9 cellular contexts compared by ENCODE assay signal in the genomic region with DNA sequence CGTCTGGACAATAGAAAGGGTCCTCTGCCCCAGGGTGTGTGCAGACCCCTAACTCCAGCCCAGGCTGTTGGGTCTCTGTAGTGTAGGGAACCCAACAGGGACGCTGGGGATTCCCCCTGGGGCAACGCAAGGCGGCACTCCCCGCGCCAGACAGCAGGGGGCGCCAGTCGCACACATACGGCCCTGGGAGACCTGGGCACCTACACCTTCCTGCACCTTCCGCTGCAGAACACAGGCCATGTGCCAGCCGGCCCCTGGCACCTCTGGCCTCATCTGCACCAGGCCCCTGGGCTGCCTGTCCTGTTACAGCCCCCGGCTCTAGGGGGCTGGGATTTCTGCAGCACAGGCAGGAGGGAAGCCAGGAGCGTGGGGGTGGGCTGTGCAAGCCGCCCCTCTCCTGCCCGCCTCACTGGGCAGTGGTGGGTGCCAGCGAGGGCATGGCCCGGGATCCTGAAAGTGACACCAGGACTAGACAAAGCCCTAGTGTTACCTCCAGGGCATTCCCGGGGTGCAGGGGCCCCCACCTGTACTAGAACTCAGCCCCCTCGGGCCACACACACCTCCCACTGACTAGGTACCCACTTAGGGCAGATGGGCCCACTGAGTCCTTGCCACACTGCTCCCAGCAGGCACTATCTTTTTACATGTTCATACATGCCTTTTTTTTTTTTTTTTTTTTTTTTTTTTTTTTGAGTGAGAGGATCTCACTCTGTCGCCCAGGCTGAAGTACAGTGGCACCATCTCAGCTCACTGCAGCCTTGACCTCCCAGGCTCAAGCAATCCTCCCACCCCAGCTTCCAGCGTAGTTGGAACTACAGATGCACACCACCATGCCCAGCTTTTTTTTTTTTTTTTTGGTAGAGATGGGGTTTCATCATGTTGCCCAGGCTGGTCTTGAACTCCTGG. TPM values are rescaled to one million over a fixed set of nuclear protein-coding genes. Genes with fewer than 3 reads are reported as not detected.
A peak's percentile ranks its signal among the peaks of the same experiment; 100 is the strongest.
DNase-seq lines count a peak whose midpoint lies in the region; ATAC-seq and TF ChIP-seq lines count a peak whose summit lies in the region.
"Had no signal": no experiment of that assay in that cellular context is flagged by ENCODE, and none has a peak within 500 bp of the region (broad histone marks: within the 10 kb centered on the region; RNA-seq: fewer than 3 reads in every experiment).

No MANE protein-coding gene starts in this region.

- peaks cover 27% of the 10 kb centered on the region; the same call in 1 of the 2 replicates for H4K20me1 ChIP-seq in Karpas-422 (ENCODE audit: insufficient read depth, low read depth, low read length)

- H3K9me3 Mint-ChIP-seq in Caco-2 (ENCODE audit: unreplicated experiment) = no peaks in the 10 kb centered on the region
- H3K9me3 Mint-ChIP-seq: T-helper 1 cell treated with Interleukin-12 subunit alpha and Interleukin-12 subunit beta and Interleukin-4 antibody, amounts not matched to agents 30 μg/mL and 1 μg/mL, for 36 hours had no signal

- no peak overlapping the region for H3K27ac ChIP-seq in Karpas-422 (ENCODE audit: low read length)
- H3K27ac ChIP-seq in SJCRH30 = no peak overlapping the region
- no peak overlapping the region for H3K27ac ChIP-seq in cardiac muscle cell

- no peak overlapping the region for H3K9ac ChIP-seq in Karpas-422 (ENCODE audit: low read length)

- no peaks in the 10 kb centered on the region for H3K79me2 ChIP-seq in Karpas-422 (ENCODE audit: low read length)

- no peak overlapping the region for H3K4me3 ChIP-seq in Caco-2 (ENCODE audit: low read depth, low read length)
- no peak overlapping the region for H3K4me3 ChIP-seq in Karpas-422 (ENCODE audit: low read length)
- no peak overlapping the region for H3K4me3 ChIP-seq in SJCRH30
- no peak overlapping the region for H3K4me3 ChIP-seq in cardiac muscle cell

- H3K9me2 ChIP-seq in Karpas-422 (replicated peaks; ENCODE audit: insufficient read depth, low read length) = no peaks in the 10 kb centered on the region

- POLR2A ChIA-PET in Caco-2 (lab: Charles Lee) = no interaction called here

- CTCF ChIA-PET in Caco-2 (lab: Charles Lee) = interaction anchor here (1.0 kb wide), 1 partner anchor 58 kb away, joined by 3 read pairs; no protein-coding TSS in a partner anchor

- no peak overlapping the region for H3K4me2 ChIP-seq in Karpas-422 (ENCODE audit: low read depth, low read length, poor library complexity, severe bottlenecking)

- no TSS peak for BruUV-seq in Caco-2 (replicated peaks; lab: Mats Ljungman, UMichigan)

- peak; percentile 74 to 85 for DNase-seq in Caco-2
- peak; percentile 92 for DNase-seq in Karpas-422
- DNase-seq in SJCRH30 = peak; percentile 47 to 75
- DNase-seq in activated naive CD4-positive, alpha-beta T cell (lab: John Stamatoyannopoulos, UW) = peak; percentile 73 to 81 (median 80)
- DNase-seq in cardiac muscle cell (ENCODE audit: low read depth in 1 of 2, low spot score in 1 of 2) = peak; percentile 62 to 64
- peak; percentile 18 for DNase-seq in renal cortical epithelial cell (ENCODE audit: low read depth)
- DNase-seq in occipital lobe (lab: John Stamatoyannopoulos, UW) = no peak

- H3K36me3 ChIP-seq in Caco-2 (ENCODE audit: control insufficient read depth, insufficient read depth, low read length) = no peaks in the 10 kb centered on the region; the same call in none of the 2 replicates
- no peaks in the 10 kb centered on the region for H3K36me3 ChIP-seq in Karpas-422 (ENCODE audit: insufficient read depth, low read length)
- no peaks in the 10 kb centered on the region for H3K36me3 ChIP-seq in SJCRH30
- H3K36me3 ChIP-seq in cardiac muscle cell = peaks cover 8% of the 10 kb centered on the region

- no peak overlapping the region for H3K27ac Mint-ChIP-seq in Caco-2 (ENCODE audit: unreplicated experiment)
- H3K27ac Mint-ChIP-seq: T-helper 1 cell treated with Interleukin-12 subunit alpha and Interleukin-12 subunit beta and Interleukin-4 antibody, amounts not matched to agents 30 μg/mL and 1 μg/mL, for 36 hours had no signal

- H3K27me3 Mint-ChIP-seq in Caco-2 (ENCODE audit: insufficient read depth, unreplicated experiment) = no peaks in the 10 kb centered on the region

- H3K27me3 ChIP-seq in Caco-2 (replicated peaks; ENCODE audit: control insufficient read depth, insufficient read depth, low read length) = no peaks in the 10 kb centered on the region
- no peaks in the 10 kb centered on the region for H3K27me3 ChIP-seq in Karpas-422 (ENCODE audit: low read length)
- no peaks in the 10 kb centered on the region for H3K27me3 ChIP-seq in SJCRH30
- no peaks in the 10 kb centered on the region for H3K27me3 ChIP-seq in cardiac muscle cell

- H3K9me3 ChIP-seq in Caco-2 = no peaks in the 10 kb centered on the region
- no peaks in the 10 kb centered on the region for H3K9me3 ChIP-seq in Karpas-422 (ENCODE audit: low read length)
- H3K9me3 ChIP-seq in SJCRH30 (replicated peaks) = no peaks in the 10 kb centered on the region
- no peaks in the 10 kb centered on the region for H3K9me3 ChIP-seq in cardiac muscle cell (ENCODE audit: low read depth)

- intact Hi-C loops in Caco-2 (cut with micrococcal nuclease; ENCODE audit: unreplicated experiment) = loop anchor here (1.0 kb wide), 1 partner anchor 111 kb away; no protein-coding TSS in a partner anchor

- H3K36me3 Mint-ChIP-seq in Caco-2 (ENCODE audit: insufficient read depth, unreplicated experiment) = peaks cover 60% of the 10 kb centered on the region

- H3K4me3 Mint-ChIP-seq in Caco-2 (ENCODE audit: unreplicated experiment) = no peak overlapping the region
- H3K4me3 Mint-ChIP-seq: T-helper 1 cell treated with Interleukin-12 subunit alpha and Interleukin-12 subunit beta and Interleukin-4 antibody, amounts not matched to agents 30 μg/mL and 1 μg/mL, for 36 hours had no signal

- TF ChIP-seq CTCF in Caco-2 (IDR thresholded peaks at IDR 0.05; ENCODE audit: insufficient read depth in 1 of 2, low read depth in 1 of 2, low read length in 1 of 2, severe bottlenecking in 1 of 2, unreplicated experiment in 1 of 2) (peak; percentile 91 to 94), cardiac muscle cell (IDR thresholded peaks at IDR 0.05; ENCODE audit: low read depth, low read length) (peak; percentile 95)

- H3K4me1 Mint-ChIP-seq in Caco-2 (ENCODE audit: low read depth, unreplicated experiment) = no peaks in the 10 kb centered on the region

- peaks cover 36% of the 10 kb centered on the region for H3K4me1 ChIP-seq in Caco-2
- no peaks in the 10 kb centered on the region for H3K4me1 ChIP-seq in Karpas-422 (ENCODE audit: low read length)
- H3K4me1 ChIP-seq in SJCRH30 = peaks cover 15% of the 10 kb centered on the region; the same call in 1 of the 2 replicates
- peaks cover 13% of the 10 kb centered on the region for H3K4me1 ChIP-seq in cardiac muscle cell (ENCODE audit: low read depth)

- ATAC-seq in GM21423 (IDR thresholded peaks at IDR 0.05; ENCODE audit: unreplicated experiment) = peak; percentile 67

- H2AFZ ChIP-seq in Karpas-422 (ENCODE audit: low read length) = no peak overlapping the region

RNA-seq across cellular contexts. Expression of gene CCNK, which starts 37.5 kb away (rescaled TPM):
- total RNA-seq in Caco-2 (2022) = 95.4 and 104 TPM in 2 replicates
- 46.1 and 69.4 TPM in 2 replicates for total RNA-seq in Karpas-422 (2014; rRNA removed; shearing (Covaris generic); ENCODE audit: low replicate concordance)
- total RNA-seq in SJCRH30 (2014; rRNA removed; shearing (Covaris generic)) = 17.5 and 18.6 TPM in 2 replicates
- total RNA-seq in cardiac muscle cell = 14.2 and 17.3 TPM in 2 replicates
- polyA plus RNA-seq in cardiac muscle cell = 13.3 and 13.7 TPM in 2 replicates
- 25.2 and 49.1 TPM in 2 replicates for total RNA-seq in renal cortical epithelial cell
- 22.6 TPM for total RNA-seq in occipital lobe

RNA-seq across cellular contexts. Expression of gene SETD3, which starts 38.0 kb away (rescaled TPM):
- total RNA-seq in Caco-2 (2022) = 74.3 and 76.2 TPM in 2 replicates
- total RNA-seq in Karpas-422 (2014; rRNA removed; shearing (Covaris generic); ENCODE audit: low replicate concordance) = 72.3 and 90.3 TPM in 2 replicates
- total RNA-seq in SJCRH30 (2014; rRNA removed; shearing (Covaris generic)) = 72.6 and 79.4 TPM in 2 replicates
- total RNA-seq in cardiac muscle cell = 59.4 and 67.5 TPM in 2 replicates
- polyA plus RNA-seq in cardiac muscle cell = 60.1 and 71.4 TPM in 2 replicates
- 85.9 and 96.7 TPM in 2 replicates for total RNA-seq in renal cortical epithelial cell
- 78.8 TPM for total RNA-seq in occipital lobe
